1 cellular context compared by ENCODE assay signal in the genomic region with DNA sequence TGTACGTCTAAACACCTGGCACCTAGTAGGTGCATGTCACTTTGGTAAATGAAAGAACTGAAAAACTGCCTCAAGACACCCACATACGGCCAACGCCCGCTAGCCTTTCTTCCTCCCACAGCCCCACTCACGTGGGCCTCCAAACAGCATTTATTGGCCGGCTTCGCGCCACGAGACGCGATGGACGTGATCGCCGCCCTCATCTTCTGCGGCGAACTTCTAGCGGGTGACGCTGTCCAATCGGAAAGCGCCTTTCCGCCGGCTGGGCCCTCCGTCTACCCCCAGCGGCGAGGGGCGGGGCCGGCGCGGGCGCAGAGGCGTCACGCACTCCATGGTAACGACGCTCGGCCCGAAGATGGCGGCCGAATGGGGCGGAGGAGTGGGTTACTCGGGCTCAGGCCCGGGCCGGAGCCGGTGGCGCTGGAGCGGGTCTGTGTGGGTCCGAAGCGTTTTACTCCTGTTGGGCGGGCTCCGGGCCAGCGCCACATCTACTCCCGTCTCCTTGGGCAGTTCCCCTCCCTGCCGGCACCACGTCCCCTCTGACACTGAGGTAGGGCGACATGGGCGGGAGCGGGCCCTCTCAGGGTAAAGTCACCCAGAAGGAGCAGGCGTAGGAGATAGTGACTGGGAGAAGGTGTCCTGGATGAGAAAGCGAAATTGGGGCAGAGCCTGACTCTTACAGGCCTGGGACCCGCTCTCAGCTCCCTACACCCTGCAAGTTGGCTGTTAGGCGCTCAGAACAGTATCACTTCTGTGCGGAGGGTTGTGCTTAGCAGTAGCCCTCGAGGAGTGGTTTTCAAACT.
TF ChIP-seq lines count a peak whose summit lies in the region.

A gene with protein sequence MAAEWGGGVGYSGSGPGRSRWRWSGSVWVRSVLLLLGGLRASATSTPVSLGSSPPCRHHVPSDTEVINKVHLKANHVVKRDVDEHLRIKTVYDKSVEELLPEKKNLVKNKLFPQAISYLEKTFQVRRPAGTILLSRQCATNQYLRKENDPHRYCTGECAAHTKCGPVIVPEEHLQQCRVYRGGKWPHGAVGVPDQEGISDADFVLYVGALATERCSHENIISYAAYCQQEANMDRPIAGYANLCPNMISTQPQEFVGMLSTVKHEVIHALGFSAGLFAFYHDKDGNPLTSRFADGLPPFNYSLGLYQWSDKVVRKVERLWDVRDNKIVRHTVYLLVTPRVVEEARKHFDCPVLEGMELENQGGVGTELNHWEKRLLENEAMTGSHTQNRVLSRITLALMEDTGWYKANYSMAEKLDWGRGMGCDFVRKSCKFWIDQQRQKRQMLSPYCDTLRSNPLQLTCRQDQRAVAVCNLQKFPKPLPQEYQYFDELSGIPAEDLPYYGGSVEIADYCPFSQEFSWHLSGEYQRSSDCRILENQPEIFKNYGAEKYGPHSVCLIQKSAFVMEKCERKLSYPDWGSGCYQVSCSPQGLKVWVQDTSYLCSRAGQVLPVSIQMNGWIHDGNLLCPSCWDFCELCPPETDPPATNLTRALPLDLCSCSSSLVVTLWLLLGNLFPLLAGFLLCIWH (plus strand): TSS at position 327 of the 803 bp plus-strand sequence. CDS start 29 bp downstream, at position 356.

TF ChIP-seq in HepG2, 621 proteins besides CTCF, POLR2A, EP300 and RAD21 (continued from another document and continues in another):
- TF ChIP-seq, protein P1, sequence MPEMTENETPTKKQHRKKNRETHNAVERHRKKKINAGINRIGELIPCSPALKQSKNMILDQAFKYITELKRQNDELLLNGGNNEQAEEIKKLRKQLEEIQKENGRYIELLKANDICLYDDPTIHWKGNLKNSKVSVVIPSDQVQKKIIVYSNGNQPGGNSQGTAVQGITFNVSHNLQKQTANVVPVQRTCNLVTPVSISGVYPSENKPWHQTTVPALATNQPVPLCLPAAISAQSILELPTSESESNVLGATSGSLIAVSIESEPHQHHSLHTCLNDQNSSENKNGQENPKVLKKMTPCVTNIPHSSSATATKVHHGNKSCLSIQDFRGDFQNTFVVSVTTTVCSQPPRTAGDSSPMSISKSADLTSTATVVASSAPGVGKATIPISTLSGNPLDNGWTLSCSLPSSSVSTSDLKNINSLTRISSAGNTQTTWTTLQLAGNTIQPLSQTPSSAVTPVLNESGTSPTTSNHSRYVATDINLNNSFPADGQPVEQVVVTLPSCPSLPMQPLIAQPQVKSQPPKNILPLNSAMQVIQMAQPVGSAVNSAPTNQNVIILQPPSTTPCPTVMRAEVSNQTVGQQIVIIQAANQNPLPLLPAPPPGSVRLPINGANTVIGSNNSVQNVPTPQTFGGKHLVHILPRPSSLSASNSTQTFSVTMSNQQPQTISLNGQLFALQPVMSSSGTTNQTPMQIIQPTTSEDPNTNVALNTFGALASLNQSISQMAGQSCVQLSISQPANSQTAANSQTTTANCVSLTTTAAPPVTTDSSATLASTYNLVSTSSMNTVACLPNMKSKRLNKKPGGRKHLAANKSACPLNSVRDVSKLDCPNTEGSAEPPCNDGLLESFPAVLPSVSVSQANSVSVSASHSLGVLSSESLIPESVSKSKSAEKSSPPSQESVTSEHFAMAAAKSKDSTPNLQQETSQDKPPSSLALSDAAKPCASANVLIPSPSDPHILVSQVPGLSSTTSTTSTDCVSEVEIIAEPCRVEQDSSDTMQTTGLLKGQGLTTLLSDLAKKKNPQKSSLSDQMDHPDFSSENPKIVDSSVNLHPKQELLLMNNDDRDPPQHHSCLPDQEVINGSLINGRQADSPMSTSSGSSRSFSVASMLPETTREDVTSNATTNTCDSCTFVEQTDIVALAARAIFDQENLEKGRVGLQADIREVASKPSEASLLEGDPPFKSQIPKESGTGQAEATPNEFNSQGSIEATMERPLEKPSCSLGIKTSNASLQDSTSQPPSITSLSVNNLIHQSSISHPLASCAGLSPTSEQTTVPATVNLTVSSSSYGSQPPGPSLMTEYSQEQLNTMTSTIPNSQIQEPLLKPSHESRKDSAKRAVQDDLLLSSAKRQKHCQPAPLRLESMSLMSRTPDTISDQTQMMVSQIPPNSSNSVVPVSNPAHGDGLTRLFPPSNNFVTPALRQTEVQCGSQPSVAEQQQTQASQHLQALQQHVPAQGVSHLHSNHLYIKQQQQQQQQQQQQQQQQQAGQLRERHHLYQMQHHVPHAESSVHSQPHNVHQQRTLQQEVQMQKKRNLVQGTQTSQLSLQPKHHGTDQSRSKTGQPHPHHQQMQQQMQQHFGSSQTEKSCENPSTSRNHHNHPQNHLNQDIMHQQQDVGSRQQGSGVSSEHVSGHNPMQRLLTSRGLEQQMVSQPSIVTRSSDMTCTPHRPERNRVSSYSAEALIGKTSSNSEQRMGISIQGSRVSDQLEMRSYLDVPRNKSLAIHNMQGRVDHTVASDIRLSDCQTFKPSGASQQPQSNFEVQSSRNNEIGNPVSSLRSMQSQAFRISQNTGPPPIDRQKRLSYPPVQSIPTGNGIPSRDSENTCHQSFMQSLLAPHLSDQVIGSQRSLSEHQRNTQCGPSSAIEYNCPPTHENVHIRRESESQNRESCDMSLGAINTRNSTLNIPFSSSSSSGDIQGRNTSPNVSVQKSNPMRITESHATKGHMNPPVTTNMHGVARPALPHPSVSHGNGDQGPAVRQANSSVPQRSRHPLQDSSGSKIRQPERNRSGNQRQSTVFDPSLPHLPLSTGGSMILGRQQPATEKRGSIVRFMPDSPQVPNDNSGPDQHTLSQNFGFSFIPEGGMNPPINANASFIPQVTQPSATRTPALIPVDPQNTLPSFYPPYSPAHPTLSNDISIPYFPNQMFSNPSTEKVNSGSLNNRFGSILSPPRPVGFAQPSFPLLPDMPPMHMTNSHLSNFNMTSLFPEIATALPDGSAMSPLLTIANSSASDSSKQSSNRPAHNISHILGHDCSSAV (CRISPR knock-in tag; IDR thresholded peaks at IDR 0.05; ENCODE audit: borderline replicate concordance) = no peak
- TF ChIP-seq ZNF784 (CRISPR knock-in tag; IDR thresholded peaks at IDR 0.05; ENCODE audit: borderline replicate concordance) (peak; percentile 55; the same call in 1 of the 2 replicates), ZFAT (CRISPR knock-in tag; conservative IDR thresholded peaks at IDR 0.05) (no peak), SOX13 (IDR thresholded peaks at IDR 0.05) (no peak), SOX13 (CRISPR knock-in tag; conservative IDR thresholded peaks at IDR 0.05 in 1 of 2, IDR thresholded peaks at IDR 0.05 in 1 of 2) (no peak), ZNF615 (CRISPR knock-in tag; IDR thresholded peaks at IDR 0.05; ENCODE audit: borderline replicate concordance) (no peak), NR3C1 (CRISPR knock-in tag; IDR thresholded peaks at IDR 0.05) (no peak), RNF219 (CRISPR knock-in tag; IDR thresholded peaks at IDR 0.05) (no peak), BRCA1 (CRISPR knock-in tag; IDR thresholded peaks at IDR 0.05) (no peak), SALL1 (CRISPR knock-in tag; IDR thresholded peaks at IDR 0.05) (peak; percentile 71), FIP1L1 (IDR thresholded peaks at IDR 0.05; ENCODE audit: borderline replicate concordance, insufficient read depth, low read depth, low read length) (no peak), FLYWCH1 (CRISPR knock-in tag; IDR thresholded peaks at IDR 0.05) (no peak), AHR (CRISPR knock-in tag; IDR thresholded peaks at IDR 0.05) (no peak), GATA4 (IDR thresholded peaks at IDR 0.05; ENCODE audit: borderline replicate concordance, low read depth) (no peak), SP1 (IDR thresholded peaks at IDR 0.05) (no peak), SP1 (CRISPR knock-in tag; IDR thresholded peaks at IDR 0.05) (peak; percentile 89), ZNF672 (CRISPR knock-in tag; IDR thresholded peaks at IDR 0.05) (no peak), MIER2 (CRISPR knock-in tag; IDR thresholded peaks at IDR 0.05) (no peak), REXO4 (CRISPR knock-in tag; IDR thresholded peaks at IDR 0.05; ENCODE audit: borderline replicate concordance) (no peak), RELA (CRISPR knock-in tag; IDR thresholded peaks at IDR 0.05) (no peak; the same call in 1 of the 2 replicates), CENPX (CRISPR knock-in tag; IDR thresholded peaks at IDR 0.05) (no peak), THYN1 (CRISPR knock-in tag; IDR thresholded peaks at IDR 0.05; ENCODE audit: borderline replicate concordance, low read depth) (no peak), NFKBIZ (CRISPR knock-in tag; IDR thresholded peaks at IDR 0.05) (peak; percentile 44; the same call in 1 of the 2 replicates), FOSL2 (CRISPR knock-in tag; IDR thresholded peaks at IDR 0.05) (no peak), SMARCC2 (IDR thresholded peaks at IDR 0.05) (no peak), ZNF7 (CRISPR knock-in tag; IDR thresholded peaks at IDR 0.05) (no peak), SNAPC2 (CRISPR knock-in tag; IDR thresholded peaks at IDR 0.05) (0 out of 2 replicates have a peak, but pooled peaks have one; percentile 30), ZNF142 (CRISPR knock-in tag; IDR thresholded peaks at IDR 0.05) (no peak), JUND (CRISPR knock-in tag; IDR thresholded peaks at IDR 0.05) (no peak), ZNF547 (CRISPR knock-in tag; IDR thresholded peaks at IDR 0.05) (peak; percentile 89; the same call in 1 of the 2 replicates), ZNF839 (CRISPR knock-in tag; IDR thresholded peaks at IDR 0.05; ENCODE audit: borderline replicate concordance) (no peak)
- TF ChIP-seq, protein P2, sequence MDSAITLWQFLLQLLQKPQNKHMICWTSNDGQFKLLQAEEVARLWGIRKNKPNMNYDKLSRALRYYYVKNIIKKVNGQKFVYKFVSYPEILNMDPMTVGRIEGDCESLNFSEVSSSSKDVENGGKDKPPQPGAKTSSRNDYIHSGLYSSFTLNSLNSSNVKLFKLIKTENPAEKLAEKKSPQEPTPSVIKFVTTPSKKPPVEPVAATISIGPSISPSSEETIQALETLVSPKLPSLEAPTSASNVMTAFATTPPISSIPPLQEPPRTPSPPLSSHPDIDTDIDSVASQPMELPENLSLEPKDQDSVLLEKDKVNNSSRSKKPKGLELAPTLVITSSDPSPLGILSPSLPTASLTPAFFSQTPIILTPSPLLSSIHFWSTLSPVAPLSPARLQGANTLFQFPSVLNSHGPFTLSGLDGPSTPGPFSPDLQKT (CRISPR knock-in tag; IDR thresholded peaks at IDR 0.05; ENCODE audit: borderline replicate concordance) = no peak
- TF ChIP-seq, protein P3, sequence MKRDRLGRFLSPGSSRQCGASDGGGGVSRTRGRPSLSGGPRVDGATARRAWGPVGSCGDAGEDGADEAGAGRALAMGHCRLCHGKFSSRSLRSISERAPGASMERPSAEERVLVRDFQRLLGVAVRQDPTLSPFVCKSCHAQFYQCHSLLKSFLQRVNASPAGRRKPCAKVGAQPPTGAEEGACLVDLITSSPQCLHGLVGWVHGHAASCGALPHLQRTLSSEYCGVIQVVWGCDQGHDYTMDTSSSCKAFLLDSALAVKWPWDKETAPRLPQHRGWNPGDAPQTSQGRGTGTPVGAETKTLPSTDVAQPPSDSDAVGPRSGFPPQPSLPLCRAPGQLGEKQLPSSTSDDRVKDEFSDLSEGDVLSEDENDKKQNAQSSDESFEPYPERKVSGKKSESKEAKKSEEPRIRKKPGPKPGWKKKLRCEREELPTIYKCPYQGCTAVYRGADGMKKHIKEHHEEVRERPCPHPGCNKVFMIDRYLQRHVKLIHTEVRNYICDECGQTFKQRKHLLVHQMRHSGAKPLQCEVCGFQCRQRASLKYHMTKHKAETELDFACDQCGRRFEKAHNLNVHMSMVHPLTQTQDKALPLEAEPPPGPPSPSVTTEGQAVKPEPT (CRISPR knock-in tag; IDR thresholded peaks at IDR 0.05; ENCODE audit: low read depth) = no peak
